In genomic region chr4:40897557-40898203, GRCh38 we compare ENCODE assay signal across 8 cellular contexts.
DNase-seq lines count a peak whose midpoint lies in the region; ATAC-seq and TF ChIP-seq lines count a peak whose summit lies in the region.

No MANE protein-coding gene starts in this region.

- 33 to 36% methylated on average over 10 of the region's 10 CpGs for WGBS in lung, 2 donors

- H3K4me1 ChIP-seq in lung (ENCODE audit: control insufficient read depth in 2 of 2, insufficient read depth in 2 of 2, low read length in 2 of 2), result peaks cover 0 to 4% of the 10 kb centered on the region in 2 donors

- no peak overlapping the region for H3K27ac ChIP-seq in lung (ENCODE audit: low read depth in 1 of 2, low read length in 1 of 2)

- H3K9me3 ChIP-seq in lung (ENCODE audit: control insufficient read depth in 2 of 2, insufficient read depth in 1 of 2, low read length in 1 of 2), result no peaks in the 10 kb centered on the region

- peak; percentile 25 for DNase-seq in NCI-H2107 (lab: John Stamatoyannopoulos, UW)
- DNase-seq in NCI-H2107 treated with DMSO at 0.1 percent for 48 hours (lab: John Stamatoyannopoulos, UW; ENCODE audit: unreplicated experiment), result no peak
- peak; percentile 21 for DNase-seq in NCI-H524 treated with DMSO at 0.1 percent for 48 hours (lab: John Stamatoyannopoulos, UW)
- peak; percentile 40 to 52 for DNase-seq in activated CD4-positive, alpha-beta T cell treated with anti-CD3 and anti-CD28 coated beads, Interleukin-2, amount 50 U/mL, for 24 hours (ENCODE audit: low read depth in 1 of 2, low spot score in 1 of 2)
- DNase-seq in dermis microvascular lymphatic vessel endothelial cell (ENCODE audit: low read depth in 2 of 2), result peak; percentile 52 to 69
- peak; percentile 72 for DNase-seq in lung (ENCODE audit: low spot score)
- DNase-seq in stimulated activated CD8-positive, alpha-beta memory T cell treated with anti-CD3 and anti-CD28 coated beads, Interleukin-15, amount 100 ng/mL, for 1 hour (ENCODE audit: low read depth), result peak; percentile 43

- H3K36me3 ChIP-seq in lung (ENCODE audit: control insufficient read depth in 2 of 2, insufficient read depth in 2 of 2, low read length in 2 of 2), result peaks cover 0 to 14% of the 10 kb centered on the region in 2 donors

- TF ChIP-seq CTCF in lung (IDR thresholded peaks at IDR 0.05; ENCODE audit: control extremely low read depth, extremely low read depth), result peak; percentile 56

- H3K4me3 ChIP-seq in lung, result no peak overlapping the region

- ATAC-seq in HG03066 (IDR thresholded peaks at IDR 0.05; ENCODE audit: low read depth, unreplicated experiment), result peak; percentile 68
- no peak for ATAC-seq in lung (ENCODE audit: insufficient read depth, low FRiP score)

- no peaks in the 10 kb centered on the region for H3K27me3 ChIP-seq in lung (ENCODE audit: control insufficient read depth, insufficient read depth)
